17 cellular contexts compared by ENCODE assay signal in the genomic region with DNA sequence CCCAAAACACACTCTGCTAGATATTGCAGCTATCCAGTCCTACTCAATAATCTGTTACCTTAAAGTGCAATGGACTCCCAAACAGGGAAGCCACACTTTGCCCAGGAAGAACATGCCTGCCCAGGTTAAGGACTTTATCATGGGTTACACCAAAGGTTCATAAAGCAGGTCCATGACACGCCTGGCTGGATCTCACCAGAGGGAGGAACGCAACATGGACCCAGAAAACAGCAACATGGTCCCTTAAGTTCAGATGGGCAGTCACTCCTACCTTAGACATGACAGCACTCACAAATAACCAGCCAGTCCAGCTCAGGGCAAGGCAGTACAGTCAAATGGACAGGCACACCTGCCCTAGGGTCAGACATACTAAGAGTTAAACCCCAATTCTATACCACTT. TPM values are rescaled to one million over a fixed set of nuclear protein-coding genes. Genes with fewer than 3 reads are reported as not detected.
DNase-seq lines count a peak whose midpoint lies in the region; ATAC-seq and TF ChIP-seq lines count a peak whose summit lies in the region.
"Had no signal": no experiment of that assay in that cellular context is flagged by ENCODE, and none has a peak within 500 bp of the region (broad histone marks: within the 10 kb centered on the region; RNA-seq: fewer than 3 reads in every experiment).

No MANE protein-coding gene starts in this region.

- peak overlapping the region; percentile 32 for H3K4me3 ChIP-seq in fibroblast of the aortic adventitia (ENCODE audit: low read depth, low read length)
- no peak overlapping the region for H3K4me3 ChIP-seq in prostate gland
- no peak overlapping the region for H3K4me3 ChIP-seq in upper lobe of right lung

- intact Hi-C loops in prostate gland (cut with DNase I) (no loop called here), upper lobe of right lung (cut with DNase I) (no loop called here)

- 94 to 100% (median 100%) methylated on average over 2 of the region's 2 CpGs for WGBS in adipose tissue, 3 donors
- 100% methylated on average over 2 of the region's 2 CpGs for WGBS in prostate gland

- TF ChIP-seq CTCF in fibroblast of the aortic adventitia (IDR thresholded peaks at IDR 0.05; ENCODE audit: insufficient read depth, low read length): no peak
- TF ChIP-seq CTCF in prostate gland (IDR thresholded peaks at IDR 0.05): no peak
- no peak for TF ChIP-seq CTCF in upper lobe of right lung (IDR thresholded peaks at IDR 0.05)

- H3K27ac ChIP-seq in adipose tissue (ENCODE audit: low read depth, low read length) (peak overlapping the region; percentile 11), prostate gland (peak overlapping the region; percentile 29 to 55), upper lobe of right lung (peak overlapping the region; percentile 53)

- H3K9me3 ChIP-seq in prostate gland: no peaks in the 10 kb centered on the region
- H3K9me3 ChIP-seq in upper lobe of right lung: no peaks in the 10 kb centered on the region

- DNase-seq in fibroblast of the aortic adventitia (ENCODE audit: low read depth) (no peak), prostate gland (ENCODE audit: low spot score) (no peak), upper lobe of right lung (no peak), NCI-H2081 (lab: John Stamatoyannopoulos, UW) (no peak)
- DNase-seq: activated CD4-positive, CD25-positive, alpha-beta regulatory T cell; activated CD8-positive, alpha-beta memory T cell treated with anti-CD3 and anti-CD28 coated beads for 24 hours; amygdala; GOT3; left ventricle myocardium superior; NCI-H1048; NCI-H2107; NCI-H524 treated with DMSO at 0.1 percent for 48 hours; nephron progenitor cell; T-helper 17 cell had no signal

- H3K4me1 ChIP-seq in prostate gland (replicated peaks) (peaks cover 14% of the 10 kb centered on the region), upper lobe of right lung (peaks cover 29% of the 10 kb centered on the region)

- no peak for ATAC-seq in upper lobe of right lung
- no peak for ATAC-seq in GM21447 (IDR thresholded peaks at IDR 0.05; ENCODE audit: unreplicated experiment)
- no peak for ATAC-seq in HG02610 (IDR thresholded peaks at IDR 0.05; ENCODE audit: unreplicated experiment)
- ATAC-seq: left ventricle myocardium superior, T-helper 17 cell had no signal

- H3K36me3 ChIP-seq in prostate gland (no peaks in the 10 kb centered on the region), upper lobe of right lung (no peaks in the 10 kb centered on the region)

- no peak for TF ChIP-seq POLR2A in prostate gland (IDR thresholded peaks at IDR 0.05)

- H3K27me3 ChIP-seq in prostate gland (replicated peaks; ENCODE audit: insufficient read depth) (no peaks in the 10 kb centered on the region), upper lobe of right lung (no peaks in the 10 kb centered on the region)

RNA-seq across cellular contexts. Expression of gene P4HA2, which starts 3.8 kb away (rescaled TPM):
- polyA plus RNA-seq in adipose tissue: 10 to 100 TPM in 2 of 3 donors, 1 to 10 TPM in 1; 8.9 to 39.9 (median 18.4) TPM
- 104 and 293 TPM in 2 replicates for total RNA-seq in fibroblast of the aortic adventitia (ENCODE audit: low replicate concordance)
- 10 to 100 TPM; 16.8 to 18.0 TPM for total RNA-seq in prostate gland
- 79.0 TPM for total RNA-seq in upper lobe of right lung

RNA-seq across cellular contexts. Expression of gene PDLIM4, which starts 33.6 kb away (rescaled TPM):
- polyA plus RNA-seq in adipose tissue: 10 to 100 TPM in 2 of 3 donors, 1 to 10 TPM in 1; 2.2 to 39.4 (median 17.5) TPM
- total RNA-seq in fibroblast of the aortic adventitia (ENCODE audit: low replicate concordance) (37.3 and 41.8 TPM in 2 replicates), prostate gland (10 to 100 TPM; 35.9 to 50.2 TPM), upper lobe of right lung (7.4 TPM)
- total RNA-seq: T-helper 17 cell had no signal
